In the genomic region with DNA sequence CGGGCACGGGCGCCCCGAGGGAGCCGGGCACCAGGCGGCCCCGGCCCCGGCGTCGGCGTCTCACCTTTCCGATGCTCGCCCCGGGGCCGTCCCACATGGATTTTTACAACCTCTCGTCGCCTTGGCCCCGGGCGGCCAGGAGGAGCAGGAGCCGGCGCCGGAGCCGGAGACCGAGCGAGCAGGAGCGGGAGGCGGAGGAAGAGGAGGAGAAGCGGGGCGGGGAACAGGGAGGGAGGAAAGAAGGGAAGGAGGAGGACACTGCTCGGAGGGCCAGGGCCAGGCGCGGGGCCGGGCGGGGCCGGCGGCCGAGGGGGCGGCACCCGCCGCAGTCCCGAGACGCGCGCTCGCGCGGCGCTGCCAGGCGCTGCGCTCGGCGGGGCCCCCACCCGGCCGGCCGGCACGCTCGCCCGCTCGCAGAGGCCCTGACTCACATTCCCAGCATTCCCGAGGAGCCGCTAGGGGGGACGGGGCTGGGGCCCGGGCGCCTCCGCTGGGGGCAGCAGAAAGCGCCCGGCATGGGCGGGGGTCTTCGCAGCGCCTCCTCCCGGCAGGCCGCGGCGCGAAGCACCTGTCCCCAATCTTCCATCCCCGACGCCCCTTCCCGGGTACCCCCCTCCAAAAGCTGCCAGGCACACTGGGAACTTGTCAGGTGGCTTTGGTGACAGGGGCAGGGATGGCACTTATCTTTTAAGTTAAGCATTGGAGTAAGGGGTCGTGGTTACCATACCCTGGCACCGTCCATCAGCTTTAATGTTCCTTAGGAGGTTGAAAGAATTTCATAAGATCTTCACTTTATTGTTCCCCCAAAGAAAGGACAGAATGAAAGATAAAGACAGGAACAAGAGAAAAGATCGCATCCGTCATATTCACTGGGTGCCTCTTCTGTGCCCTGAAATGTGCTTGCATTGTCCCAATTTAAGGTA, we compare ENCODE assay signal across 8 cellular contexts. TPM values are rescaled to one million over a fixed set of nuclear protein-coding genes. Genes with fewer than 3 reads are reported as not detected.
DNase-seq lines count a peak whose midpoint lies in the region; ATAC-seq and TF ChIP-seq lines count a peak whose summit lies in the region.

A gene (minus strand): TSS at position 284 of the 923 bp plus-strand sequence.

- H3K18ac ChIP-seq in mesendoderm (ENCODE audit: low read length) = peak within 1 kb of the TSS; percentile 97

- H3K56ac ChIP-seq in mesendoderm (ENCODE audit: low read length) = peak within 1 kb of the TSS; percentile 69

- TF ChIP-seq CTCF in RWPE2 (IDR thresholded peaks at IDR 0.05; ENCODE audit: poor library complexity, severe bottlenecking) (peak; percentile 12), endothelial cell (IDR thresholded peaks at IDR 0.05; ENCODE audit: unreplicated experiment) (peak; percentile 46), tibial artery (IDR thresholded peaks at IDR 0.05) (no peak), GM13977 (IDR thresholded peaks at IDR 0.05; ENCODE audit: extremely low read depth, insufficient read depth, missing control alignments) (no peak)

- H3K9ac ChIP-seq in mesendoderm (ENCODE audit: low read length) = peak within 1 kb of the TSS; percentile 67

- H2AK5ac ChIP-seq in mesendoderm (ENCODE audit: low read length) = no peak within 1 kb of the TSS

- ATAC-seq in RWPE2 (ENCODE audit: low read depth) = peak; percentile 65
- ATAC-seq in HG02623 (IDR thresholded peaks at IDR 0.05; ENCODE audit: unreplicated experiment) = no peak

- no peaks in the 10 kb centered on the region for H3K36me3 Mint-ChIP-seq in activated naive CD4-positive, alpha-beta T cell treated with anti-CD3 and anti-CD28 coated beads, Interleukin-2, amount 10 ng/mL, durations not matched to agents 7 days and 5 days
- H3K36me3 Mint-ChIP-seq in endothelial cell (ENCODE audit: low read depth, unreplicated experiment) = no peaks in the 10 kb centered on the region

- H2BK120ac ChIP-seq in mesendoderm (ENCODE audit: low read depth, low read length) = no peak within 1 kb of the TSS

- no peak within 1 kb of the TSS for H3K27ac Mint-ChIP-seq in activated naive CD4-positive, alpha-beta T cell treated with anti-CD3 and anti-CD28 coated beads, Interleukin-2, amount 10 ng/mL, durations not matched to agents 7 days and 5 days
- H3K27ac Mint-ChIP-seq in endothelial cell (ENCODE audit: unreplicated experiment) = peak within 1 kb of the TSS; percentile 74

- H3K4me3 Mint-ChIP-seq in activated naive CD4-positive, alpha-beta T cell treated with anti-CD3 and anti-CD28 coated beads, Interleukin-2, amount 10 ng/mL, durations not matched to agents 7 days and 5 days = peak within 1 kb of the TSS; percentile 58
- H3K4me3 Mint-ChIP-seq in endothelial cell (ENCODE audit: unreplicated experiment) = peak within 1 kb of the TSS; percentile 98

- H2BK5ac ChIP-seq in mesendoderm (ENCODE audit: low read length) = no peak within 1 kb of the TSS

- H3K4me1 ChIP-seq in RWPE2 (ENCODE audit: insufficient read depth, poor library complexity, severe bottlenecking) = no peaks in the 10 kb centered on the region
- H3K4me1 ChIP-seq in mesendoderm (ENCODE audit: control insufficient read depth, low read depth, low read length) = no peaks in the 10 kb centered on the region
- H3K4me1 ChIP-seq in tibial artery = peaks cover 0 to 13% (median 8%) of the 10 kb centered on the region in 4 donors

- H4K5ac ChIP-seq in mesendoderm (ENCODE audit: low read length) = no peak within 1 kb of the TSS

- in situ Hi-C loops in GM13977 (cut with MboI; ENCODE audit: low pct_unique_long_range_greater_than_20kb, low sequenced_read_pairs, unreplicated experiment) = no loop called here

- H4K8ac ChIP-seq in mesendoderm (ENCODE audit: low read depth, low read length) = no peak within 1 kb of the TSS

- WGBS in mesendoderm (ENCODE audit: extremely low coverage, insufficient coverage, low lambda C conversion rate) = no CpG with 5 or more reads among the region's 82 CpGs

- H3K36me3 ChIP-seq in RWPE2 (ENCODE audit: low read depth) = no peaks in the 10 kb centered on the region
- no peaks in the 10 kb centered on the region for H3K36me3 ChIP-seq in mesendoderm (ENCODE audit: control insufficient read depth, insufficient read depth, low read length)
- no peaks in the 10 kb centered on the region for H3K36me3 ChIP-seq in tibial artery

- no peaks in the 10 kb centered on the region for H3K9me3 ChIP-seq in RWPE2 (ENCODE audit: severe bottlenecking)
- H3K9me3 ChIP-seq in tibial artery = no peaks in the 10 kb centered on the region

- intact Hi-C loops in tibial artery (cut with DNase I; ENCODE audit: low total_unique reads) = no loop called here

- H3K4ac ChIP-seq in mesendoderm (ENCODE audit: low read depth, low read length) = peak within 1 kb of the TSS; percentile 56

- no peak within 1 kb of the TSS for H3K23ac ChIP-seq in mesendoderm (ENCODE audit: low read length)

- CTCF ChIA-PET in activated naive CD4-positive, alpha-beta T cell treated with anti-CD3 and anti-CD28 coated beads, Interleukin-2, amount 10 ng/mL, durations not matched to agents 7 days and 5 days (lab: Charles Lee) = no interaction called here

- H3K27me3 ChIP-seq in RWPE2 (ENCODE audit: insufficient read depth, poor library complexity, severe bottlenecking) (peaks cover 45% of the 10 kb centered on the region), mesendoderm (ENCODE audit: insufficient read depth, low read length, poor library complexity) (no peaks in the 10 kb centered on the region), tibial artery (peaks cover 0 to 29% of the 10 kb centered on the region in 2 donors)

- H3K79me1 ChIP-seq in mesendoderm (ENCODE audit: low read length) = peaks cover 5% of the 10 kb centered on the region

- H3K4me3 ChIP-seq in RWPE2 (ENCODE audit: severe bottlenecking) (peak within 1 kb of the TSS; percentile 34), mesendoderm (ENCODE audit: low read length) (peak within 1 kb of the TSS; percentile 78), tibial artery (peak within 1 kb of the TSS; percentile 42 to 56)

- peak within 1 kb of the TSS; percentile 38 for H2BK15ac ChIP-seq in mesendoderm (replicated peaks; ENCODE audit: low read depth)

- peaks cover 72% of the 10 kb centered on the region for H3K27me3 Mint-ChIP-seq in activated naive CD4-positive, alpha-beta T cell treated with anti-CD3 and anti-CD28 coated beads, Interleukin-2, amount 10 ng/mL, durations not matched to agents 7 days and 5 days
- peaks cover 4% of the 10 kb centered on the region for H3K27me3 Mint-ChIP-seq in endothelial cell (ENCODE audit: unreplicated experiment)

- peaks cover 5% of the 10 kb centered on the region for H3K4me1 Mint-ChIP-seq in activated naive CD4-positive, alpha-beta T cell treated with anti-CD3 and anti-CD28 coated beads, Interleukin-2, amount 10 ng/mL, durations not matched to agents 7 days and 5 days
- peaks cover 7% of the 10 kb centered on the region for H3K4me1 Mint-ChIP-seq in endothelial cell (ENCODE audit: unreplicated experiment)

- H3K9me3 Mint-ChIP-seq in activated naive CD4-positive, alpha-beta T cell treated with anti-CD3 and anti-CD28 coated beads, Interleukin-2, amount 10 ng/mL, durations not matched to agents 7 days and 5 days = no peaks in the 10 kb centered on the region
- H3K9me3 Mint-ChIP-seq in endothelial cell (ENCODE audit: unreplicated experiment) = no peaks in the 10 kb centered on the region

- DNase-seq in activated naive CD4-positive, alpha-beta T cell treated with anti-CD3 and anti-CD28 coated beads, Interleukin-2, amount 10 ng/mL, durations not matched to agents 7 days and 5 days = no peak
- DNase-seq in activated naive CD4-positive, alpha-beta T cell (lab: John Stamatoyannopoulos, UW) = no peak
- DNase-seq in RWPE2 (ENCODE audit: low spot score) = no peak
- DNase-seq in endothelial cell (ENCODE audit: low spot score) = peak; percentile 89
- DNase-seq in mesendoderm = peak; percentile 95
- no peak for DNase-seq in tibial artery
- no peak for DNase-seq in GM13977 (ENCODE audit: low spot score)

- H3K79me2 ChIP-seq in mesendoderm (ENCODE audit: control insufficient read depth, insufficient read depth, low read length) = no peaks in the 10 kb centered on the region

- no peak within 1 kb of the TSS for H3K27ac ChIP-seq in RWPE2 (ENCODE audit: poor library complexity, severe bottlenecking)
- peak within 1 kb of the TSS; percentile 29 for H3K27ac ChIP-seq in mesendoderm (ENCODE audit: low read depth, low read length)
- no peak within 1 kb of the TSS for H3K27ac ChIP-seq in tibial artery

- H3K4me2 ChIP-seq in mesendoderm (ENCODE audit: low read length) = peak within 1 kb of the TSS; percentile 73

RNA-seq across cellular contexts. Expression of the gene that starts here (rescaled TPM):
- total RNA-seq in endothelial cell (ENCODE audit: unreplicated experiment) = 20.5 TPM
- 8.7 TPM for polyA plus RNA-seq in mesendoderm (2013, experiment 1 of 2)
- polyA plus RNA-seq in mesendoderm (2013, experiment 2 of 2) = 8.2 TPM

Comparison
In these comparisons a context has a peak if more than half of its experiments do, and no peak if none do; other contexts are left out.
1. DNase-seq: peak in endothelial cell (single experiment) and mesendoderm (single experiment); none in activated naive CD4-positive, alpha-beta T cell treated with anti-CD3 and anti-CD28 coated beads, Interleukin-2, amount 10 ng/mL, durations not matched to agents 7 days and 5 days (single experiment), activated naive CD4-positive, alpha-beta T cell (0 of 4), RWPE2 (single experiment), tibial artery (0 of 2) and GM13977 (single experiment).
2. CTCF ChIP-seq: peak in RWPE2 (single experiment) and endothelial cell (single experiment); none in tibial artery (0 of 2) and GM13977 (single experiment).
3. Peak in every context shown above with its lines, with median percentiles within 50 percentile points of each other: H3K4me3 ChIP-seq.